ENCODE assay signal across 1 cellular context in the genomic region with DNA sequence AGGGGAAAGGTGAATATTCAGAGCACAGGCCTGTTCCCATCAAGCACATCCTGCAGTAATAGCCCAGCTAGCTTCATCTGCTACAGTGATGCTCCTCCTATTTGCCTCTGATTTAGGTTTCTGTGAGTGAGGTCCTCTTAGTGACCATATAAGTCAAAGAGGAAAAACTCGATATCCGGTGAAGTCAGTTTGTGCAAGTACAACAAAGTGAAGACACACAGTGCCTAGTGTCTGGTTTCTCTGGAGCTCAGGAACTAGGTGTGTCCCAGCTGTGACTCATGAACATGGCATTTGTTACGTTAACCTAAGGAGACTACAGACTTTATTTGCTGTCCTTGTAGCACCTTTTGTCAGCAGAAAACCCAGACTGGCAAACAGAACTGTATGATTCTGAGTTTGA.
TF ChIP-seq lines count a peak whose summit lies in the region.

No MANE protein-coding gene starts in this region.

TF ChIP-seq in HepG2, 621 proteins besides CTCF, POLR2A, EP300 and RAD21 (continued from another document):
- TF ChIP-seq, protein P1, sequence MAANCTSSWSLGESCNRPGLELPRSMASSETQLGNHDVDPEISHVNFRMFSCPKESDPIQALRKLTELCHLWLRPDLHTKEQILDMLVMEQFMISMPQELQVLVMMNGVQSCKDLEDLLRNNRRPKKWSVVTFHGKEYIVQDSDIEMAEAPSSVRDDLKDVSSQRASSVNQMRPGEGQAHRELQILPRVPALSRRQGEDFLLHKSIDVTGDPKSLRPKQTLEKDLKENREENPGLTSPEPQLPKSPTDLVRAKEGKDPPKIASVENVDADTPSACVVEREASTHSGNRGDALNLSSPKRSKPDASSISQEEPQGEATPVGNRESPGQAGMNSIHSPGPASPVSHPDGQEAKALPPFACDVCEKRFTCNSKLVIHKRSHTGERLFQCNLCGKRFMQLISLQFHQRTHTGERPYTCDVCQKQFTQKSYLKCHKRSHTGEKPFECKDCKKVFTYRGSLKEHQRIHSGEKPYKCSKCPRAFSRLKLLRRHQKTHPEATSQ (CRISPR knock-in tag; IDR thresholded peaks at IDR 0.05; ENCODE audit: borderline replicate concordance) = no peak
- TF ChIP-seq NFKB2 (CRISPR knock-in tag; IDR thresholded peaks at IDR 0.05; ENCODE audit: borderline replicate concordance) (no peak), ZNF841 (CRISPR knock-in tag; IDR thresholded peaks at IDR 0.05; ENCODE audit: borderline replicate concordance) (no peak), JUNB (CRISPR knock-in tag; IDR thresholded peaks at IDR 0.05; ENCODE audit: borderline replicate concordance) (peak; percentile 92; the same call in 1 of the 2 replicates), BRD4 (CRISPR knock-in tag; IDR thresholded peaks at IDR 0.05) (no peak), MATR3 (CRISPR knock-in tag; IDR thresholded peaks at IDR 0.05) (no peak), RNF2 (conservative IDR thresholded peaks at IDR 0.05; ENCODE audit: low read depth) (no peak), ZKSCAN8 (CRISPR knock-in tag; IDR thresholded peaks at IDR 0.05; ENCODE audit: borderline replicate concordance) (peak; percentile 57; the same call in 1 of the 2 replicates), RCOR2 (CRISPR knock-in tag; IDR thresholded peaks at IDR 0.05) (peak; percentile 52), MAFK (conservative IDR thresholded peaks at IDR 0.05 in 1 of 2, IDR thresholded peaks at IDR 0.05 in 1 of 2; ENCODE audit: low read length in 2 of 2) (peak in 1 of 2 experiments; percentile 27; a peak in 1 of 4 replicates), ELF3 (CRISPR knock-in tag; IDR thresholded peaks at IDR 0.05) (peak; percentile 94), HMGA1 (CRISPR knock-in tag; conservative IDR thresholded peaks at IDR 0.05) (no peak), RARA (CRISPR knock-in tag; IDR thresholded peaks at IDR 0.05) (peak; percentile 65; the same call in 1 of the 2 replicates), RFXANK (CRISPR knock-in tag; IDR thresholded peaks at IDR 0.05) (no peak), CBX1 (IDR thresholded peaks at IDR 0.05; ENCODE audit: low read depth) (no peak), KLF16 (CRISPR knock-in tag; IDR thresholded peaks at IDR 0.05) (no peak; a peak in 1 of 4 replicates), ZNF143 (CRISPR knock-in tag; IDR thresholded peaks at IDR 0.05) (no peak), ZNF446 (CRISPR knock-in tag; IDR thresholded peaks at IDR 0.05) (no peak), ZSCAN9 (CRISPR knock-in tag; IDR thresholded peaks at IDR 0.05; ENCODE audit: borderline replicate concordance) (peak; percentile 65; the same call in 1 of the 2 replicates), PCBP1 (IDR thresholded peaks at IDR 0.05; ENCODE audit: borderline replicate concordance, low read depth, low read length) (no peak), MXI1 (IDR thresholded peaks at IDR 0.05; ENCODE audit: borderline replicate concordance, low read depth, low read length) (no peak), NRL (CRISPR knock-in tag; IDR thresholded peaks at IDR 0.05; ENCODE audit: borderline replicate concordance) (no peak), CEBPB (IDR thresholded peaks at IDR 0.05; ENCODE audit: borderline replicate concordance, low read depth, low read length) (peak; percentile 36; the same call in 1 of the 2 replicates), TP53 (CRISPR knock-in tag; conservative IDR thresholded peaks at IDR 0.05) (0 out of 2 replicates have a peak, but pooled peaks have one; percentile 33), FOXJ3 (CRISPR knock-in tag; IDR thresholded peaks at IDR 0.05; ENCODE audit: borderline replicate concordance) (0 out of 2 replicates have a peak, but pooled peaks have one; percentile 32), KLF6 (CRISPR knock-in tag; IDR thresholded peaks at IDR 0.05) (no peak), ZBTB8A (CRISPR knock-in tag; IDR thresholded peaks at IDR 0.05; ENCODE audit: borderline replicate concordance, low read depth) (no peak), NFRKB (IDR thresholded peaks at IDR 0.05) (no peak), ZFP1 (CRISPR knock-in tag; IDR thresholded peaks at IDR 0.05) (no peak), ZEB1 (IDR thresholded peaks at IDR 0.05; ENCODE audit: insufficient replicate concordance, low read depth) (no peak), ZNF563 (CRISPR knock-in tag; IDR thresholded peaks at IDR 0.05) (no peak), ARNTL (CRISPR knock-in tag; IDR thresholded peaks at IDR 0.05) (no peak), SMARCC2 (IDR thresholded peaks at IDR 0.05) (no peak), RFX3 (CRISPR knock-in tag; IDR thresholded peaks at IDR 0.05) (no peak), ZKSCAN5 (CRISPR knock-in tag; IDR thresholded peaks at IDR 0.05) (no peak), NR3C1 (CRISPR knock-in tag; IDR thresholded peaks at IDR 0.05) (no peak), ZNF629 (CRISPR knock-in tag; conservative IDR thresholded peaks at IDR 0.05) (no peak), WIZ (CRISPR knock-in tag; IDR thresholded peaks at IDR 0.05) (no peak), SIN3B (IDR thresholded peaks at IDR 0.05; ENCODE audit: low read length) (no peak)
- TF ChIP-seq, protein P2, sequence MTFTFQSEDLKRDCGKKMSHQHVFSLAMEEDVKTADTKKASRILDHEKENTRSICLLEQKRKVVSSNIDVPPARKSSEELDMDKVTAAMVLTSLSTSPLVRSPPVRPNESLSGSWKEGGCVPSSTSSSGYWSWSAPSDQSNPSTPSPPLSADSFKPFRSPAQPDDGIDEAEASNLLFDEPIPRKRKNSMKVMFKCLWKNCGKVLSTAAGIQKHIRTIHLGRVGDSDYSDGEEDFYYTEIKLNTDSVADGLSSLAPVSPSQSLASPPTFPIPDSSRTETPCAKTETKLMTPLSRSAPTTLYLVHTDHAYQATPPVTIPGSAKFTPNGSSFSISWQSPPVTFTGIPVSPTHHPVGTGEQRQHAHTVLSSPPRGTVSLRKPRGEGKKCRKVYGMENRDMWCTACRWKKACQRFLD (CRISPR knock-in tag; IDR thresholded peaks at IDR 0.05; ENCODE audit: borderline replicate concordance) = 0 out of 2 replicates have a peak, but pooled peaks have one; percentile 35
- TF ChIP-seq, protein P3, sequence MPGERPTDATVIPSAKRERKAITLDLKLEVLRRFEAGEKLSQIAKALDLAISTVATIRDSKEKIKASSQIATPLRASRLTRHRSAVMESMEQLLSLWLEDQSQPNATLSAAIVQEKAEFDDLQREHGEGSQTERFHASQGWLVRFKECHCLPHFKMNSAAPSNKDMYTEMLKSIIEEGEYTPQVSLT (CRISPR knock-in tag; IDR thresholded peaks at IDR 0.05; ENCODE audit: borderline replicate concordance, low read depth) = no peak
- TF ChIP-seq, protein P4, sequence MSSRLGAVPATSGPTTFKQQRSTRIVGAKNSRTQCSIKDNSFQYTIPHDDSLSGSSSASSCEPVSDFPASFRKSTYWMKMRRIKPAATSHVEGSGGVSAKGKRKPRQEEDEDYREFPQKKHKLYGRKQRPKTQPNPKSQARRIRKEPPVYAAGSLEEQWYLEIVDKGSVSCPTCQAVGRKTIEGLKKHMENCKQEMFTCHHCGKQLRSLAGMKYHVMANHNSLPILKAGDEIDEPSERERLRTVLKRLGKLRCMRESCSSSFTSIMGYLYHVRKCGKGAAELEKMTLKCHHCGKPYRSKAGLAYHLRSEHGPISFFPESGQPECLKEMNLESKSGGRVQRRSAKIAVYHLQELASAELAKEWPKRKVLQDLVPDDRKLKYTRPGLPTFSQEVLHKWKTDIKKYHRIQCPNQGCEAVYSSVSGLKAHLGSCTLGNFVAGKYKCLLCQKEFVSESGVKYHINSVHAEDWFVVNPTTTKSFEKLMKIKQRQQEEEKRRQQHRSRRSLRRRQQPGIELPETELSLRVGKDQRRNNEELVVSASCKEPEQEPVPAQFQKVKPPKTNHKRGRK (CRISPR knock-in tag; IDR thresholded peaks at IDR 0.05) = no peak
- TF ChIP-seq, protein P5, sequence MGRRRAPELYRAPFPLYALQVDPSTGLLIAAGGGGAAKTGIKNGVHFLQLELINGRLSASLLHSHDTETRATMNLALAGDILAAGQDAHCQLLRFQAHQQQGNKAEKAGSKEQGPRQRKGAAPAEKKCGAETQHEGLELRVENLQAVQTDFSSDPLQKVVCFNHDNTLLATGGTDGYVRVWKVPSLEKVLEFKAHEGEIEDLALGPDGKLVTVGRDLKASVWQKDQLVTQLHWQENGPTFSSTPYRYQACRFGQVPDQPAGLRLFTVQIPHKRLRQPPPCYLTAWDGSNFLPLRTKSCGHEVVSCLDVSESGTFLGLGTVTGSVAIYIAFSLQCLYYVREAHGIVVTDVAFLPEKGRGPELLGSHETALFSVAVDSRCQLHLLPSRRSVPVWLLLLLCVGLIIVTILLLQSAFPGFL (CRISPR knock-in tag; IDR thresholded peaks at IDR 0.05) = no peak
- TF ChIP-seq, protein P6, sequence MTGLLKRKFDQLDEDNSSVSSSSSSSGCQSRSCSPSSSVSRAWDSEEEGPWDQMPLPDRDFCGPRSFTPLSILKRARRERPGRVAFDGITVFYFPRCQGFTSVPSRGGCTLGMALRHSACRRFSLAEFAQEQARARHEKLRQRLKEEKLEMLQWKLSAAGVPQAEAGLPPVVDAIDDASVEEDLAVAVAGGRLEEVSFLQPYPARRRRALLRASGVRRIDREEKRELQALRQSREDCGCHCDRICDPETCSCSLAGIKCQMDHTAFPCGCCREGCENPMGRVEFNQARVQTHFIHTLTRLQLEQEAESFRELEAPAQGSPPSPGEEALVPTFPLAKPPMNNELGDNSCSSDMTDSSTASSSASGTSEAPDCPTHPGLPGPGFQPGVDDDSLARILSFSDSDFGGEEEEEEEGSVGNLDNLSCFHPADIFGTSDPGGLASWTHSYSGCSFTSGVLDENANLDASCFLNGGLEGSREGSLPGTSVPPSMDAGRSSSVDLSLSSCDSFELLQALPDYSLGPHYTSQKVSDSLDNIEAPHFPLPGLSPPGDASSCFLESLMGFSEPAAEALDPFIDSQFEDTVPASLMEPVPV (CRISPR knock-in tag; IDR thresholded peaks at IDR 0.05) = no peak
- TF ChIP-seq, protein P7, sequence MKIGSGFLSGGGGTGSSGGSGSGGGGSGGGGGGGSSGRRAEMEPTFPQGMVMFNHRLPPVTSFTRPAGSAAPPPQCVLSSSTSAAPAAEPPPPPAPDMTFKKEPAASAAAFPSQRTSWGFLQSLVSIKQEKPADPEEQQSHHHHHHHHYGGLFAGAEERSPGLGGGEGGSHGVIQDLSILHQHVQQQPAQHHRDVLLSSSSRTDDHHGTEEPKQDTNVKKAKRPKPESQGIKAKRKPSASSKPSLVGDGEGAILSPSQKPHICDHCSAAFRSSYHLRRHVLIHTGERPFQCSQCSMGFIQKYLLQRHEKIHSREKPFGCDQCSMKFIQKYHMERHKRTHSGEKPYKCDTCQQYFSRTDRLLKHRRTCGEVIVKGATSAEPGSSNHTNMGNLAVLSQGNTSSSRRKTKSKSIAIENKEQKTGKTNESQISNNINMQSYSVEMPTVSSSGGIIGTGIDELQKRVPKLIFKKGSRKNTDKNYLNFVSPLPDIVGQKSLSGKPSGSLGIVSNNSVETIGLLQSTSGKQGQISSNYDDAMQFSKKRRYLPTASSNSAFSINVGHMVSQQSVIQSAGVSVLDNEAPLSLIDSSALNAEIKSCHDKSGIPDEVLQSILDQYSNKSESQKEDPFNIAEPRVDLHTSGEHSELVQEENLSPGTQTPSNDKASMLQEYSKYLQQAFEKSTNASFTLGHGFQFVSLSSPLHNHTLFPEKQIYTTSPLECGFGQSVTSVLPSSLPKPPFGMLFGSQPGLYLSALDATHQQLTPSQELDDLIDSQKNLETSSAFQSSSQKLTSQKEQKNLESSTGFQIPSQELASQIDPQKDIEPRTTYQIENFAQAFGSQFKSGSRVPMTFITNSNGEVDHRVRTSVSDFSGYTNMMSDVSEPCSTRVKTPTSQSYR (CRISPR knock-in tag; IDR thresholded peaks at IDR 0.05; ENCODE audit: borderline replicate concordance) = no peak
- TF ChIP-seq, protein P8, sequence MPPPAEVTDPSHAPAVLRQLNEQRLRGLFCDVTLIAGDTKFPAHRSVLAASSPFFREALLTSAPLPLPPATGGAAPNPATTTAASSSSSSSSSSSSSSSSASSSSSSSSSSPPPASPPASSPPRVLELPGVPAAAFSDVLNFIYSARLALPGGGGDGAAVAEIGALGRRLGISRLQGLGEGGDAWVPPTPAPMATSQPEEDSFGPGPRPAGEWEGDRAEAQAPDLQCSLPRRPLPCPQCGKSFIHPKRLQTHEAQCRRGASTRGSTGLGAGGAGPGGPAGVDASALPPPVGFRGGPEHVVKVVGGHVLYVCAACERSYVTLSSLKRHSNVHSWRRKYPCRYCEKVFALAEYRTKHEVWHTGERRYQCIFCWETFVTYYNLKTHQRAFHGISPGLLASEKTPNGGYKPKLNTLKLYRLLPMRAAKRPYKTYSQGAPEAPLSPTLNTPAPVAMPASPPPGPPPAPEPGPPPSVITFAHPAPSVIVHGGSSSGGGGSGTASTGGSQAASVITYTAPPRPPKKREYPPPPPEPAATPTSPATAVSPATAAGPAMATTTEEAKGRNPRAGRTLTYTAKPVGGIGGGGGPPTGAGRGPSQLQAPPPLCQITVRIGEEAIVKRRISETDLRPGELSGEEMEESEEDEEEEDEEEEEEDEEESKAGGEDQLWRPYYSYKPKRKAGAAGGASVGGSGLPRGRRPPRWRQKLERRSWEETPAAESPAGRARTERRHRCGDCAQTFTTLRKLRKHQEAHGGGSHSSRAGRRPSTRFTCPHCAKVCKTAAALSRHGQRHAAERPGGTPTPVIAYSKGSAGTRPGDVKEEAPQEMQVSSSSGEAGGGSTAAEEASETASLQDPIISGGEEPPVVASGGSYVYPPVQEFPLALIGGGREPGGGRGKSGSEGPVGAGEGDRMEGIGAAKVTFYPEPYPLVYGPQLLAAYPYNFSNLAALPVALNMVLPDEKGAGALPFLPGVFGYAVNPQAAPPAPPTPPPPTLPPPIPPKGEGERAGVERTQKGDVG (CRISPR knock-in tag; IDR thresholded peaks at IDR 0.05; ENCODE audit: borderline replicate concordance) = no peak
TF ChIP-seq in HepG2: peak in this region for 92.
